1 cellular context compared by ENCODE assay signal in genomic region chr13:27403727-27404385, GRCh38.
TF ChIP-seq lines count a peak whose summit lies in the region.

No MANE protein-coding gene starts in this region.

TF ChIP-seq in IMR-90, 13 proteins besides CTCF, POLR2A, EP300 and RAD21:
- TF ChIP-seq FOS (IDR thresholded peaks at IDR 0.05; ENCODE audit: low read depth, low read length): no peak
- TF ChIP-seq MXI1 (IDR thresholded peaks at IDR 0.05; ENCODE audit: borderline replicate concordance, low read depth, low read length): no peak
- TF ChIP-seq NFE2L2 (IDR thresholded peaks at IDR 0.05; ENCODE audit: low read depth, low read length): no peak
- TF ChIP-seq MAZ (IDR thresholded peaks at IDR 0.05; ENCODE audit: borderline replicate concordance, low read depth, low read length): no peak
- TF ChIP-seq MAFK (IDR thresholded peaks at IDR 0.05; ENCODE audit: low read depth, low read length): no peak
- no peak for TF ChIP-seq SMC3 (IDR thresholded peaks at IDR 0.05; ENCODE audit: low read depth, low read length)
- TF ChIP-seq ELK1 (IDR thresholded peaks at IDR 0.05; ENCODE audit: borderline replicate concordance, low read depth, low read length): no peak
- TF ChIP-seq CHD1 (IDR thresholded peaks at IDR 0.05; ENCODE audit: low read depth, low read length): no peak
- TF ChIP-seq CEBPB (IDR thresholded peaks at IDR 0.05; ENCODE audit: low read depth, low read length): no peak
- TF ChIP-seq RFX5 (IDR thresholded peaks at IDR 0.05; ENCODE audit: low read depth, low read length): no peak
- TF ChIP-seq BHLHE40 (IDR thresholded peaks at IDR 0.05; ENCODE audit: low read depth, low read length): no peak
